ENCODE assay signal across 7 cellular contexts in the genomic region with DNA sequence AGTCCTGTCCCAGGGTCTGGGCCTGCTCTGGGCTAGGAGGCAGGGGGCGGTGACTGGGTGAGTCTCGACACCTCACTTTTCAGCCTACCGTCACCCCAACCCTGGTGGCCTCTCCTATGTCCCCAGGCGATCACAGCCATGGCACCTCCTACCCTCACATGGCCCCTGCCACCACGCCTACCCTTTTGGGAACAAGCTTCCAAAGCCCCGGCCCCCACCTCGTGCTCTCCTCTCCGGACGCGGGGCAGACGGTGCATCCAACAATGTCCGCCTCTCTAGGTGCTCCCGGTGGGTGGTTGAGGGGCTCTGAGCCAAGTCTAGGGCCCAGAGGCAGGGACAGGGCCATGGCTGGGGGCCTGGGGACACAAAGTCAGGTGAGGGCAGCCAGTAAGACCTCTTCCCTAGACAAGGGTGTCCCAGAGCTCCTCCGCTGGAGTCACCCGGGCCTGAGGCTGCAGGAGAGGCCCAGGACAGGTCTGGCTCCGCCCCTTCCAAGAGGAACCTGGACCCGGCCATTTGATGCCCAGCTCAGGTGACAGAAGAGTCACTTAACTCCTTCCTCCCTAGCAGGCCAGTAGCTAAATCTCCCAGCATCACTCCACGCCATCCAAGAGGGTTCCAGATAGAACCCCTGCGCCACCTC. TPM values are rescaled to one million over a fixed set of nuclear protein-coding genes. Genes with fewer than 3 reads are reported as not detected.
A peak's percentile ranks its signal among the peaks of the same experiment; 100 is the strongest.
DNase-seq lines count a peak whose midpoint lies in the region; ATAC-seq and TF ChIP-seq lines count a peak whose summit lies in the region.

A gene with protein sequence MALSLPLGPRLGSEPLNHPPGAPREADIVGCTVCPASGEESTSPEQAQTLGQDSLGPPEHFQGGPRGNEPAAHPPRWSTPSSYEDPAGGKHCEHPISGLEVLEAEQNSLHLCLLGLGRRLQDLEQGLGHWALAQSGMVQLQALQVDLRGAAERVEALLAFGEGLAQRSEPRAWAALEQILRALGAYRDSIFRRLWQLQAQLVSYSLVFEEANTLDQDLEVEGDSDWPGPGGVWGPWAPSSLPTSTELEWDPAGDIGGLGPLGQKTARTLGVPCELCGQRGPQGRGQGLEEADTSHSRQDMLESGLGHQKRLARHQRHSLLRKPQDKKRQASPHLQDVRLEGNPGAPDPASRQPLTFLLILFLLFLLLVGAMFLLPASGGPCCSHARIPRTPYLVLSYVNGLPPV (minus strand): TSS at position 478 of the 643 bp plus-strand sequence. CDS start 132 bp downstream, at position 346.

- WGBS in right cardiac atrium = 50% methylated on average over 19 of the region's 19 CpGs

- TF ChIP-seq CTCF in WERI-Rb-1 (IDR thresholded peaks at IDR 0.05; ENCODE audit: low read depth, low read length) = no peak

- H3K4me3 ChIP-seq in HUES48 (ENCODE audit: low read depth, low read length) = peak within 1 kb of the TSS; percentile 60
- H3K4me3 ChIP-seq in WERI-Rb-1 (ENCODE audit: low read depth, low read length) = peak within 1 kb of the TSS; percentile 37
- H3K4me3 ChIP-seq in right cardiac atrium (ENCODE audit: low read length) = peak within 1 kb of the TSS; percentile 21
- H3K4me3 ChIP-seq in skin epidermis = peak within 1 kb of the TSS; percentile 22 to 44 (median 34)

- H3K27ac ChIP-seq in HUES48 (ENCODE audit: low read depth, low read length) (peak within 1 kb of the TSS; percentile 37), WERI-Rb-1 (peak within 1 kb of the TSS; percentile 54; the same call in 1 of the 2 replicates), right cardiac atrium (ENCODE audit: low read length) (no peak within 1 kb of the TSS), skin epidermis (peak within 1 kb of the TSS in 13 of 21 experiments; percentile 25 to 82 (median 50))

- H3K9ac ChIP-seq in HUES48 (ENCODE audit: low read depth, low read length) = peak within 1 kb of the TSS; percentile 47; the same call in 1 of the 2 replicates

- DNase-seq in WERI-Rb-1 (peak; percentile 52), right cardiac atrium (no peak), NCI-H524 treated with DMSO at 0.1 percent for 48 hours (lab: John Stamatoyannopoulos, UW) (no peak), SKM-1 treated with dmso at 0.1 percent for 144 hours (lab: John Stamatoyannopoulos, UW; ENCODE audit: unreplicated experiment) (no peak), COR-L47 (lab: John Stamatoyannopoulos, UW) (no peak)

- H3K9me3 ChIP-seq in HUES48 (ENCODE audit: control insufficient read depth, insufficient read depth, low read length) = no peaks in the 10 kb centered on the region
- H3K9me3 ChIP-seq in WERI-Rb-1 (ENCODE audit: severe bottlenecking) = no peaks in the 10 kb centered on the region
- no peaks in the 10 kb centered on the region for H3K9me3 ChIP-seq in right cardiac atrium (ENCODE audit: control insufficient read depth, low read length)

- H3K36me3 ChIP-seq in HUES48 (ENCODE audit: control insufficient read depth, insufficient read depth, low read length) (no peaks in the 10 kb centered on the region), WERI-Rb-1 (no peaks in the 10 kb centered on the region; the same call in 1 of the 2 replicates)

- ATAC-seq in right cardiac atrium = peak; percentile 2 to 4

- intact Hi-C loops in right cardiac atrium (cut with DNase I) = no loop called here

- H3K4me1 ChIP-seq in HUES48 (ENCODE audit: control insufficient read depth, insufficient read depth, low read length) (peaks cover 4% of the 10 kb centered on the region; the same call in 1 of the 2 replicates), right cardiac atrium (ENCODE audit: control insufficient read depth, insufficient read depth, low read length) (peaks cover 3% of the 10 kb centered on the region)

- H3K27me3 ChIP-seq in HUES48 (ENCODE audit: control insufficient read depth, insufficient read depth, low read length) = no peaks in the 10 kb centered on the region
- no peaks in the 10 kb centered on the region for H3K27me3 ChIP-seq in WERI-Rb-1 (ENCODE audit: insufficient read depth, low read depth, severe bottlenecking)
- no peaks in the 10 kb centered on the region for H3K27me3 ChIP-seq in right cardiac atrium (ENCODE audit: control insufficient read depth, insufficient read depth)

RNA-seq across cellular contexts. Expression of the gene that starts here (rescaled TPM):
- under 1 TPM in 3 of 4 donors, not detected in 1; 0.12 to 0.25 (median 0.14) TPM for total RNA-seq in right cardiac atrium
- polyA plus RNA-seq in right cardiac atrium = 0.18 TPM

Comparison
In these comparisons a context has a peak if more than half of its experiments do, and no peak if none do; other contexts are left out.
1. Peak in ATAC-seq and H3K4me3 ChIP-seq in right cardiac atrium; RNA of the gene not detected or under 1 TPM.